ENCODE assay signal across 1 cellular context in the genomic region with DNA sequence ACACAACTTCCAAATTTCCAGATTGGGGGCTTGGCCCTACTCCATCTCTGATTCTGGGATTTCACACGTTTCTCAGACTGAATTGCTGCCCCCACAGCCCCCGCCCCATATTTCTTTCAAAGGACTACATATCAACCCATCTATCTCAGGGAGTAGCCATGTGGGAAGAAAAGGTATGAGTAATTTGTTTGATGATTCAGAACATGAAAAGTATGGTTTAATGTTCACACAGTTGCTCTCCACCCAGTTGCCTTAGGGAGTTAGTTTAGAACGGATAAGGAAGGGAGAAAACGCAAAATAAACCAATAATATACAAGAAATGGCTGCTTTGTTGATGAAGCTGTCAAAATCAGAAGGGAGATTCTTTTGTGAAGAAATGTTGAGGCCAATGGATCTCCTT.
TF ChIP-seq lines count a peak whose summit lies in the region.

No MANE protein-coding gene starts in this region.

TF ChIP-seq in A549, 52 proteins besides CTCF, POLR2A, EP300 and RAD21 (continued from another document):
- TF ChIP-seq MYC (IDR thresholded peaks at IDR 0.05; ENCODE audit: borderline replicate concordance, low read length) (no peak), CEBPB (IDR thresholded peaks at IDR 0.05) (no peak), ATOH8 (CRISPR knock-in tag; IDR thresholded peaks at IDR 0.05; ENCODE audit: low read depth) (no peak)
